In genomic region chr10:30651470-30652397, GRCh38 we compare ENCODE assay signal across 19 cellular contexts. TPM values are rescaled to one million over a fixed set of nuclear protein-coding genes. Genes with fewer than 3 reads are reported as not detected.
DNase-seq lines count a peak whose midpoint lies in the region; ATAC-seq and TF ChIP-seq lines count a peak whose summit lies in the region.
"Not testable (repeated sequence)": the region's sequence is repeated elsewhere in the genome, so short reads cannot be mapped to it uniquely, and the experiment has no call there.
"Had no signal": no experiment of that assay in that cellular context is flagged by ENCODE, and none has a peak within 500 bp of the region (broad histone marks: within the 10 kb centered on the region; RNA-seq: fewer than 3 reads in every experiment).

No MANE protein-coding gene starts in this region.

- H3K27me3 ChIP-seq in brain microvascular endothelial cell (replicated peaks), result not testable (repeated sequence)

- in situ Hi-C loops in brain microvascular endothelial cell (cut with HindIII; ENCODE audit: low pct_ligation_motif_present, low sequenced_read_pairs), result not testable (repeated sequence)

- peak; percentile 24 for DNase-seq in AG08395 (ENCODE audit: low spot score)
- peak; percentile 72 for DNase-seq in HCEC 1CT
- DNase-seq in NB4 (ENCODE audit: low read depth), result peak; percentile 26
- not testable (repeated sequence) for DNase-seq in activated T-cell treated with anti-CD3 and anti-CD28 coated beads, Interleukin-2, amount 50 U/mL, for 4 hours
- peak; percentile 24 for DNase-seq in brain microvascular endothelial cell
- peak; percentile 28 to 57 for DNase-seq in foreskin fibroblast
- peak; percentile 76 for DNase-seq in myocyte (ENCODE audit: low read depth)
- DNase-seq in stimulated activated CD4-positive, alpha-beta T cell treated with anti-CD3 and anti-CD28 coated beads, Interleukin-15, amount 100 ng/mL, for 24 hours, result peak; percentile 16

- H3K27me3 Mint-ChIP-seq in activated T-cell treated with anti-CD3 and anti-CD28 coated beads, Interleukin-2, amount 50 U/mL, for 4 hours (ENCODE audit: low read depth), result peaks cover 37% of the 10 kb centered on the region

- ATAC-seq in activated T-cell treated with anti-CD3 and anti-CD28 coated beads, Interleukin-2, amount 50 U/mL, for 4 hours, result peak; percentile 53 to 58

- not testable (repeated sequence) for H3K4me1 Mint-ChIP-seq in activated T-cell treated with anti-CD3 and anti-CD28 coated beads, Interleukin-2, amount 50 U/mL, for 4 hours (ENCODE audit: low read depth)

- not testable (repeated sequence) for H3K27ac ChIP-seq in brain microvascular endothelial cell

- not testable (repeated sequence) for H3K4me3 Mint-ChIP-seq in activated T-cell treated with anti-CD3 and anti-CD28 coated beads, Interleukin-2, amount 50 U/mL, for 4 hours

- not testable (repeated sequence) for H3K4me3 ChIP-seq in NB4 (ENCODE audit: low read depth, low read length); brain microvascular endothelial cell (ENCODE audit: low read depth, low read length); foreskin fibroblast (ENCODE audit: low read depth in 1 of 2, low read length in 2 of 2)

- TF ChIP-seq CTCF in NB4 (IDR thresholded peaks at IDR 0.05; ENCODE audit: low read depth, low read length); brain microvascular endothelial cell (IDR thresholded peaks at IDR 0.05; ENCODE audit: low read depth, low read length, missing control alignments); foreskin fibroblast (IDR thresholded peaks at IDR 0.05; ENCODE audit: low read depth, low read length): not testable (repeated sequence)

- TF ChIP-seq POLR2A in NB4 (IDR thresholded peaks at IDR 0.05; ENCODE audit: extremely low read depth, insufficient read length), result not testable (repeated sequence)

- H3K36me3 ChIP-seq in brain microvascular endothelial cell (replicated peaks), result not testable (repeated sequence)

- not testable (repeated sequence) for H3K9me3 Mint-ChIP-seq in activated T-cell treated with anti-CD3 and anti-CD28 coated beads, Interleukin-2, amount 50 U/mL, for 4 hours

- H3K36me3 Mint-ChIP-seq in activated T-cell treated with anti-CD3 and anti-CD28 coated beads, Interleukin-2, amount 50 U/mL, for 4 hours (ENCODE audit: insufficient read depth), result not testable (repeated sequence)

RNA-seq across cellular contexts. Expression of gene LYZL2, which starts 22.2 kb away (rescaled TPM):
- total RNA-seq in activated T-cell treated with anti-CD3 and anti-CD28 coated beads, Interleukin-2, amount 50 U/mL, for 4 hours, result not detected
- total RNA-seq in myocyte, result not detected in 2 replicates
- not detected for polyA plus RNA-seq in myocyte (2012)
- total RNA-seq: activated T-helper 1 cell treated with anti-CD3 and anti-CD28 coated beads, Interleukin-12 subunit alpha, Interleukin-12 subunit beta, Interleukin-2, Interleukin-4 antibody, amounts not matched to agents 30 ng/mL and 10 ng/mL and 1 ng/mL, durations not matched to agents 14 hours and 24 hours and 36 hours; cardiac muscle cell; CD4-positive, CD25-positive, alpha-beta regulatory T cell; frontal cortex; H4; kidney; mammary epithelial cell; MCF 10A; NCI-H460; occipital lobe; T-cell had no signal
- polyA plus RNA-seq: cardiac muscle cell; CD4-positive, CD25-positive, alpha-beta regulatory T cell; mammary epithelial cell had no signal
